ENCODE assay signal across 9 cellular contexts in the genomic region with DNA sequence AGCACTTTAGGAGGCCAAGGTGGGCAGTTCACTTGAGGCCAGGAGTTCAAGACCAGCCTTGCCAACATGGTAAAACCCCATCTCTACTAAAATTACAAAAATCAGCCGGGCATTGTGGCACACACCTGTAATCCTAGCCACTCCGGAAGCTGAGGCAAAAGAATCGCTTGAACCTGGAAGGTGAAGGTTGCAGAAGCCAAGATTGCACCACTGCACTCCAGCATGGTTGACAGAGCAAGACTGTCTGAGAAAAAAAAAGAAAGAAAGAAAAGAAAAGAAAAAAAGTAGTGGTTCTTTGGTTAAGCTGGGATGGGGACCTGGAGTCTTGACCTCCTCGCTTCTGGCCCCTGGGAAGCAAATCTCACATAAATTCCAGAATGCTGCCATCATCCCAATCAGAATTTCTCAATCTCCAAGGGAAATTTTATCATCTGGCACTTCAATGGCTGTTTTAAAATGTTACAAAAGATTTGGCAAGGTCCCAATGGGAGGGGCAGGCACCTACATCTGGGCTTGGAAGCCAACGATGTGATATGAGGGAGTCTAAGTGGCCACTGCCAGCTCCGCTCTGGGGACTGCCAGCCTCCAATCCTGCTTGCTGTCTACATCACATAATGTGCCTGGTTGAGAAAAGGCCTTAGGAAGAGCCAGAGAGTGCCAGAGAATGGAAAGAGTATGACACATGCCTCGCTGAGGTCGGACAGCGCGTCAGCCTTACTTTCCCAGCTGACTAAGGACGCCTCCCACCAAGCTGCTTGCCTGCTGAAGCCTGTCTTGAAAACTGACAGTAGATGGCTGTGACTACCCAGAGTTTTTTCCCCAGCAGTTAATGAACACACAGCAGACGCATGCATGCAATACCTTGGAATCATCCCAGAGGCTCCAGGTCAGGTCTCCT. TPM values are rescaled to one million over a fixed set of nuclear protein-coding genes. Genes with fewer than 3 reads are reported as not detected.
DNase-seq lines count a peak whose midpoint lies in the region; TF ChIP-seq lines count a peak whose summit lies in the region.
"Had no signal": no experiment of that assay in that cellular context is flagged by ENCODE, and none has a peak within 500 bp of the region (broad histone marks: within the 10 kb centered on the region; RNA-seq: fewer than 3 reads in every experiment).

No MANE protein-coding gene starts in this region.

- POLR2A ChIA-PET in A673 (lab: Charles Lee; ENCODE audit: low non-redundant PET) = no interaction called here

- intact Hi-C loops in A673 (cut with micrococcal nuclease; ENCODE audit: unreplicated experiment) (no loop called here), dorsolateral prefrontal cortex (cut with DNase I) (no loop called here)

- H3K27ac ChIP-seq in A673 (ENCODE audit: low read depth, low read length, poor library complexity, severe bottlenecking) (no peak overlapping the region), dorsolateral prefrontal cortex (peak overlapping the region in 11 of 59 donors; percentile 0 to 53 (median 38)), muscle layer of duodenum (ENCODE audit: low read length) (peak overlapping the region; percentile 1)
- H3K27ac ChIP-seq: C4-2B had no signal

- H3K36me3 ChIP-seq in A673 (ENCODE audit: insufficient read depth, low read length, poor library complexity, severe bottlenecking) (no peaks in the 10 kb centered on the region), muscle layer of duodenum (ENCODE audit: control insufficient read depth in 1 of 2, insufficient read depth in 2 of 2, low read length in 2 of 2) (no peaks in the 10 kb centered on the region)

- DNase-seq in A673 (ENCODE audit: low spot score) = peak; percentile 64
- peak; percentile 97 for DNase-seq in NCI-H1694 treated with DMSO at 0.1 percent for 48 hours (lab: John Stamatoyannopoulos, UW)
- peak in 7 of 10 donors; percentile 29 to 65 (median 50) for DNase-seq in dorsolateral prefrontal cortex
- DNase-seq in activated naive CD4-positive, alpha-beta T cell treated with anti-CD3 and anti-CD28 coated beads, Interleukin-2, amount 50 U/mL, for 16 hours = no peak
- no peak for DNase-seq in cerebellar nuclear complex (lab: John Stamatoyannopoulos, UW)
- DNase-seq in pons (ENCODE audit: low spot score) = no peak
- no peak for DNase-seq in T-helper 1 cell

- H3K4me3 ChIP-seq in A673 (ENCODE audit: low read depth, low read length, poor library complexity, severe bottlenecking) (no peak overlapping the region), dorsolateral prefrontal cortex (no peak overlapping the region), muscle layer of duodenum (ENCODE audit: low read depth in 1 of 2, low read length in 2 of 2) (no peak overlapping the region)

- H3K4me1 ChIP-seq in A673 (ENCODE audit: insufficient read depth, low read length, poor library complexity, severe bottlenecking) (peaks cover 4% of the 10 kb centered on the region), muscle layer of duodenum (ENCODE audit: control insufficient read depth in 1 of 2, insufficient read depth in 2 of 2, low read length in 2 of 2) (peaks cover 0 to 13% of the 10 kb centered on the region in 2 donors)

- H3K9me3 ChIP-seq in A673 (ENCODE audit: low read depth, low read length, poor library complexity, severe bottlenecking) (no peaks in the 10 kb centered on the region), muscle layer of duodenum (ENCODE audit: control insufficient read depth in 1 of 2, low read length in 2 of 2) (no peaks in the 10 kb centered on the region)

- CTCF ChIA-PET in A673 (lab: Charles Lee) = no interaction called here

- no peaks in the 10 kb centered on the region for H3K27me3 ChIP-seq in A673 (replicated peaks; ENCODE audit: insufficient read depth, low read depth, low read length, poor library complexity)
- H3K27me3 ChIP-seq in dorsolateral prefrontal cortex = no peaks in the 10 kb centered on the region
- no peaks in the 10 kb centered on the region for H3K27me3 ChIP-seq in muscle layer of duodenum (ENCODE audit: low read depth, low read length)

- no peak for TF ChIP-seq CTCF in A673 (conservative IDR thresholded peaks at IDR 0.05; ENCODE audit: low read depth, low read length)
- TF ChIP-seq CTCF in dorsolateral prefrontal cortex (IDR thresholded peaks at IDR 0.05 in 54 of 56, conservative IDR thresholded peaks at IDR 0.05 in 2 of 56; ENCODE audit: low read depth in 1 of 56, partially characterized antibody in 56 of 56) = no peak

- no TSS peak for BruUV-seq in A673 (replicated peaks; lab: Mats Ljungman, UMichigan)

RNA-seq across cellular contexts. Expression of a gene that starts 42.1 kb away (rescaled TPM):
- 486 and 491 TPM in 2 replicates for total RNA-seq in A673 (2021)
- total RNA-seq in dorsolateral prefrontal cortex = 100 to 1,000 TPM; 175 to 327 (median 230) TPM

Comparison
In these comparisons a context has a peak if more than half of its experiments do, and no peak if none do; other contexts are left out.
1. DNase-seq: peak in A673 (single experiment), NCI-H1694 treated with DMSO at 0.1 percent for 48 hours (single experiment) and dorsolateral prefrontal cortex (7 of 10); none in activated naive CD4-positive, alpha-beta T cell treated with anti-CD3 and anti-CD28 coated beads, Interleukin-2, amount 50 U/mL, for 16 hours (single experiment), cerebellar nuclear complex (0 of 2), pons (single experiment) and T-helper 1 cell (0 of 5).